In the genomic region with DNA sequence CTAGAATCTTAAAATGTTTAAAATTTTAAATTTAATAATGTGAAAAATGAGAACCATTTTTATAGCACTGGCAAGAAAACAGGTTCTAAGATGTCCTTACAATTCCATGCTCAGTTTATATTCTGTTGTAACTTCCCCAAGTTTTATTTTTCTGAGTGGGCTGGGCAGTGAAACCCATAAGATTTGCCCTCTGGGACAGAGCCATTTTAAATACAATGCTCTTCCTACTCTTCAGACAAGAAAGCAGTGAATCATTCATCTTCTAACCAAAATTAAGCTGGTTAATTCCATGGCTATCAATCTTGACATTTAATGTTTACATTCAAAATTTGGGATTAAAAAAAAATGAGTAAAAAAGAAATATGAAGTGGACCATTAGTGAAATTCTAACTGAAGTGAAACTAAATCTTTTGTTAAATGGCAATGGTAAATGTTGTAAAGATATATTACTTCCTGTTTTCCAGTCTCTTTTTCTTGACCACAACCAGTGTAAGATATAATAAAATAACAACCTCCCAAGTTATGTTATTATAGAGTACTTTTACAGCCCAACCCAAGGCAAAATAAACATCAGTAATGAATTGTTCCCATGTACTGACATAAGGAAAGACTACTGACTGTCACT, we compare ENCODE assay signal across 12 cellular contexts. TPM values are rescaled to one million over a fixed set of nuclear protein-coding genes. Genes with fewer than 3 reads are reported as not detected.
A peak's percentile ranks its signal among the peaks of the same experiment; 100 is the strongest.
DNase-seq lines count a peak whose midpoint lies in the region; ATAC-seq and TF ChIP-seq lines count a peak whose summit lies in the region.
"Had no signal": no experiment of that assay in that cellular context is flagged by ENCODE, and none has a peak within 500 bp of the region (broad histone marks: within the 10 kb centered on the region; RNA-seq: fewer than 3 reads in every experiment).

No MANE protein-coding gene starts in this region.

- no peak overlapping the region for H3K27ac Mint-ChIP-seq in natural killer cell treated with Interleukin-12 subunit alpha and Interleukin-12 subunit beta and Interleukin-15 and Interleukin-18, amount 100 ng/mL, for 72 hours
- H3K27ac Mint-ChIP-seq: activated naive CD8-positive, alpha-beta T cell treated with anti-CD3 and anti-CD28 coated beads, Interleukin-2, amount 10 ng/mL, durations not matched to agents 7 days and 5 days; B cell had no signal

- H3K27ac ChIP-seq in A673 (ENCODE audit: low read depth, low read length, poor library complexity, severe bottlenecking) = peak overlapping the region; percentile 99
- H3K27ac ChIP-seq in KMS-11 = peak overlapping the region; percentile 4; the same call in 1 of the 2 replicates
- H3K27ac ChIP-seq in coronary artery = no peak overlapping the region
- H3K27ac ChIP-seq: right lobe of liver had no signal

- H3K9ac ChIP-seq in KMS-11 = no peak overlapping the region

- no peak overlapping the region for H3K4me3 Mint-ChIP-seq in natural killer cell treated with Interleukin-12 subunit alpha and Interleukin-12 subunit beta and Interleukin-15 and Interleukin-18, amount 100 ng/mL, for 72 hours
- H3K4me3 Mint-ChIP-seq: activated naive CD8-positive, alpha-beta T cell treated with anti-CD3 and anti-CD28 coated beads, Interleukin-2, amount 10 ng/mL, durations not matched to agents 7 days and 5 days; B cell had no signal

- H3K36me3 ChIP-seq in A673 (ENCODE audit: insufficient read depth, low read length, poor library complexity, severe bottlenecking) (no peaks in the 10 kb centered on the region), KMS-11 (ENCODE audit: insufficient read depth) (no peaks in the 10 kb centered on the region)
- H3K36me3 ChIP-seq: right lobe of liver had no signal

- no peaks in the 10 kb centered on the region for H3K4me1 Mint-ChIP-seq in natural killer cell treated with Interleukin-12 subunit alpha and Interleukin-12 subunit beta and Interleukin-15 and Interleukin-18, amount 100 ng/mL, for 72 hours (ENCODE audit: low read depth in 2 of 2)

- peaks cover 87% of the 10 kb centered on the region for H3K4me1 ChIP-seq in A673 (ENCODE audit: insufficient read depth, low read length, poor library complexity, severe bottlenecking)
- H3K4me1 ChIP-seq in KMS-11 (ENCODE audit: low read depth, poor library complexity, severe bottlenecking) = peaks cover 52% of the 10 kb centered on the region
- H3K4me1 ChIP-seq: right lobe of liver had no signal

- peak overlapping the region; percentile 58 for H3K4me2 ChIP-seq in KMS-11

- no peaks in the 10 kb centered on the region for H3K36me3 Mint-ChIP-seq in natural killer cell treated with Interleukin-12 subunit alpha and Interleukin-12 subunit beta and Interleukin-15 and Interleukin-18, amount 100 ng/mL, for 72 hours
- H3K36me3 Mint-ChIP-seq: activated naive CD8-positive, alpha-beta T cell treated with anti-CD3 and anti-CD28 coated beads, Interleukin-2, amount 10 ng/mL, durations not matched to agents 7 days and 5 days had no signal

- no peaks in the 10 kb centered on the region for H4K20me1 ChIP-seq in KMS-11 (ENCODE audit: insufficient read depth)

- no peaks in the 10 kb centered on the region for H3K9me3 Mint-ChIP-seq in natural killer cell treated with Interleukin-12 subunit alpha and Interleukin-12 subunit beta and Interleukin-15 and Interleukin-18, amount 100 ng/mL, for 72 hours
- H3K9me3 Mint-ChIP-seq: activated naive CD8-positive, alpha-beta T cell treated with anti-CD3 and anti-CD28 coated beads, Interleukin-2, amount 10 ng/mL, durations not matched to agents 7 days and 5 days had no signal

- H2AFZ ChIP-seq in KMS-11 (ENCODE audit: low read depth) = peak overlapping the region; percentile 28; the same call in 1 of the 2 replicates

- no peaks in the 10 kb centered on the region for H3K27me3 ChIP-seq in A673 (replicated peaks; ENCODE audit: insufficient read depth, low read depth, low read length, poor library complexity)
- no peaks in the 10 kb centered on the region for H3K27me3 ChIP-seq in KMS-11 (ENCODE audit: insufficient read depth, low read depth)
- H3K27me3 ChIP-seq: right lobe of liver had no signal

- H3K4me3 ChIP-seq in A673 (ENCODE audit: low read depth, low read length, poor library complexity, severe bottlenecking) (no peak overlapping the region), KMS-11 (IDR thresholded peaks at IDR 0.05; ENCODE audit: insufficient read depth, low read depth, low read length) (no peak overlapping the region), coronary artery (peak overlapping the region; percentile 6)
- H3K4me3 ChIP-seq: right lobe of liver had no signal

- ATAC-seq in GM21423 (IDR thresholded peaks at IDR 0.05; ENCODE audit: unreplicated experiment) (peak; percentile 44), HG02623 (IDR thresholded peaks at IDR 0.05; ENCODE audit: unreplicated experiment) (no peak)
- no peak for ATAC-seq in natural killer cell treated with Interleukin-12 subunit alpha and Interleukin-12 subunit beta and Interleukin-15 and Interleukin-18, amount 100 ng/mL, for 72 hours
- ATAC-seq: right lobe of liver had no signal

- H3K79me2 ChIP-seq in KMS-11 (ENCODE audit: insufficient read depth, low read depth) = no peaks in the 10 kb centered on the region

- POLR2A ChIA-PET in A673 (lab: Charles Lee; ENCODE audit: low non-redundant PET) = no interaction called here

- intact Hi-C loops in A673 (cut with micrococcal nuclease; ENCODE audit: unreplicated experiment) = no loop called here

- DNase-seq in A673 (ENCODE audit: low spot score) (peak; percentile 60), coronary artery (ENCODE audit: low spot score) (no peak), DMS153 treated with DMSO at 0.1 percent for 48 hours (lab: John Stamatoyannopoulos, UW; ENCODE audit: unreplicated experiment) (no peak), 8988T (no peak)
- no peak for DNase-seq in natural killer cell treated with Interleukin-12 subunit alpha and Interleukin-12 subunit beta and Interleukin-15 and Interleukin-18, amount 100 ng/mL, for 72 hours (ENCODE audit: low spot score)
- DNase-seq: activated naive CD8-positive, alpha-beta T cell treated with anti-CD3 and anti-CD28 coated beads, Interleukin-2, amount 10 ng/mL, durations not matched to agents 7 days and 5 days; NCI-H1048; right lobe of liver had no signal

- BruUV-seq in A673 (replicated peaks; lab: Mats Ljungman, UMichigan) = no TSS peak

- CTCF ChIA-PET in A673 (lab: Charles Lee) = no interaction called here

- TF ChIP-seq CTCF in A673 (conservative IDR thresholded peaks at IDR 0.05; ENCODE audit: low read depth, low read length) (no peak), KMS-11 (conservative IDR thresholded peaks at IDR 0.05; ENCODE audit: low read depth, low read length) (no peak), coronary artery (IDR thresholded peaks at IDR 0.05) (no peak)

- H3K9me3 ChIP-seq in A673 (ENCODE audit: low read depth, low read length, poor library complexity, severe bottlenecking) = no peaks in the 10 kb centered on the region
- H3K9me3 ChIP-seq: right lobe of liver had no signal

- no peaks in the 10 kb centered on the region for H3K27me3 Mint-ChIP-seq in natural killer cell treated with Interleukin-12 subunit alpha and Interleukin-12 subunit beta and Interleukin-15 and Interleukin-18, amount 100 ng/mL, for 72 hours

RNA-seq across cellular contexts. Expression of gene PTPN13, which starts 37.2 kb away (rescaled TPM):
- total RNA-seq in A673 (2021) = 103 and 107 TPM in 2 replicates
- total RNA-seq in natural killer cell treated with Interleukin-12 subunit alpha and Interleukin-12 subunit beta and Interleukin-15 and Interleukin-18, amount 100 ng/mL, for 72 hours = 1 to 10 TPM; 1.5 to 2.1 TPM

Comparison
In these comparisons a context has a peak if more than half of its experiments do, and no peak if none do; other contexts are left out.
1. H3K27ac ChIP-seq: peak in A673 (single experiment) and KMS-11 (single experiment); none in coronary artery (0 of 2).
2. RNA of gene PTPN13, which starts 37.2 kb away (total RNA-seq): 103 to 107 TPM in A673; 1.5 to 2.1 TPM in natural killer cell treated with Interleukin-12 subunit alpha and Interleukin-12 subunit beta and Interleukin-15 and Interleukin-18, amount 100 ng/mL, for 72 hours; every median in the first group is over 10 times any median in the second.